In genomic region chr19:8017808-8018207, GRCh38 we compare ENCODE assay signal across 9 cellular contexts. TPM values are rescaled to one million over a fixed set of nuclear protein-coding genes. Genes with fewer than 3 reads are reported as not detected.
DNase-seq lines count a peak whose midpoint lies in the region; ATAC-seq and TF ChIP-seq lines count a peak whose summit lies in the region.
"Had no signal": no experiment of that assay in that cellular context is flagged by ENCODE, and none has a peak within 500 bp of the region (broad histone marks: within the 10 kb centered on the region; RNA-seq: fewer than 3 reads in every experiment).

No MANE protein-coding gene starts in this region.

- H3K27ac Mint-ChIP-seq in memory B cell, result no peak overlapping the region

- H3K36me3 Mint-ChIP-seq in memory B cell, result peaks cover 1% of the 10 kb centered on the region

- ATAC-seq in memory B cell (ENCODE audit: low read depth) (peak; percentile 100), HG03521 (IDR thresholded peaks at IDR 0.05; ENCODE audit: unreplicated experiment) (no peak)

- no peaks in the 10 kb centered on the region for H3K27me3 Mint-ChIP-seq in memory B cell

- H3K4me1 Mint-ChIP-seq in memory B cell, result peaks cover 8% of the 10 kb centered on the region

- DNase-seq in GM06990 (ENCODE audit: extremely low read depth, insufficient read length) (no peak), HT-29 (ENCODE audit: low spot score) (peak; percentile 44), memory B cell (ENCODE audit: low spot score in 2 of 2) (peak; percentile 39 to 41), caudate nucleus (lab: John Stamatoyannopoulos, UW) (no peak), NCI-H2081 treated with DMSO at 0.1 percent for 48 hours (lab: John Stamatoyannopoulos, UW) (no peak), NCI-H1436 treated with DMSO at 0.1 percent for 48 hours (lab: John Stamatoyannopoulos, UW) (no peak)
- peak; percentile 47 for DNase-seq in activated CD4-positive, alpha-beta T cell treated with anti-CD3 and anti-CD28 coated beads, Interleukin-2, amount 50 U/mL, for 1 hour
- DNase-seq: NCI-H1048 had no signal

- H3K36me3 ChIP-seq in GM06990 (ENCODE audit: control insufficient read depth, insufficient read depth, low read length), result no peaks in the 10 kb centered on the region; the same call in 1 of the 2 replicates

- no peak overlapping the region for H3K27ac ChIP-seq in caudate nucleus (ENCODE audit: low read depth, low read length)

- no peak overlapping the region for H3K4me3 Mint-ChIP-seq in memory B cell

- peak; percentile 70 for TF ChIP-seq CTCF in GM06990 (IDR thresholded peaks at IDR 0.05; ENCODE audit: insufficient read depth, low read length, poor library complexity, severe bottlenecking)

- no peaks in the 10 kb centered on the region for H3K27me3 ChIP-seq in GM06990 (replicated peaks; ENCODE audit: control insufficient read depth, insufficient read depth, low read length)

- H3K9me3 Mint-ChIP-seq in memory B cell, result no peaks in the 10 kb centered on the region

- H3K4me3 ChIP-seq in GM06990 (replicated peaks; ENCODE audit: low read depth, low read length), result no peak overlapping the region

RNA-seq across cellular contexts. Expression of gene ELAVL1, which starts 12.4 kb away (rescaled TPM):
- 42.3 and 50.8 TPM in 2 replicates for total RNA-seq in HT-29 (2014; rRNA removed; shearing (Covaris generic))

RNA-seq across cellular contexts. Expression of gene CCL25, which starts 34.8 kb away (rescaled TPM):
- total RNA-seq in HT-29 (2014; rRNA removed; shearing (Covaris generic)), result not detected in 2 replicates

Comparison
In these comparisons a context has a peak if more than half of its experiments do, and no peak if none do; other contexts are left out.
1. DNase-seq: peak in HT-29 (single experiment), activated CD4-positive, alpha-beta T cell treated with anti-CD3 and anti-CD28 coated beads, Interleukin-2, amount 50 U/mL, for 1 hour (single experiment) and memory B cell (2 of 2); none in GM06990 (single experiment), caudate nucleus (0 of 61), NCI-H2081 treated with DMSO at 0.1 percent for 48 hours (single experiment) and NCI-H1436 treated with DMSO at 0.1 percent for 48 hours (single experiment).